In the genomic region with DNA sequence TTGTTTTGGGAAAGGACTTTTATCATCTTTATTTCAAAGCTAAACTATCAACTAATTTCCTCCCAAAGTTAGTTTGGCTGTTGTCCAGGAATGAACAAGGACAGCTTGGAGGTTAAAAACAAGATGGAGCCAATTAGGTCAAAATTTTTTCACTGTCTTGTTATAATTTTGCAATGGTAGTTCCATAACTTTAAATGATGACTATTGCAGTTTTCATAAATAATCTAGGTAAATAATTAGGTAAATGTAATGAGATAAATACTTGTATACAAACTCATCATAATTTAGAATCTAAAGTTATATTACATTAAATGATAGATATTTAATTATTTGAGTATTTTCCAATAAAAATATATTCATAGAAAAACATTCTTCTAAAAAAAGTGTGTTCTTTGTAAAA, we compare ENCODE assay signal across 26 cellular contexts.
DNase-seq lines count a peak whose midpoint lies in the region; ATAC-seq, FAIRE-seq and TF ChIP-seq lines count a peak whose summit lies in the region.
"Had no signal": no experiment of that assay in that cellular context is flagged by ENCODE, and none has a peak within 500 bp of the region (broad histone marks: within the 10 kb centered on the region; RNA-seq: fewer than 3 reads in every experiment).

No MANE protein-coding gene starts in this region.

- in situ Hi-C loops in IMR-90 (cut with MboI; ENCODE audit: low sequenced_read_pairs), result no loop called here

- H2BK120ac ChIP-seq in IMR-90 (ENCODE audit: low read depth, low read length), result no peak overlapping the region

- H3K27me3 ChIP-seq in IMR-90 (ENCODE audit: control insufficient read depth, insufficient read depth, low read length) (no peaks in the 10 kb centered on the region), pancreas (no peaks in the 10 kb centered on the region), hepatocyte (no peaks in the 10 kb centered on the region)
- H3K27me3 ChIP-seq: BE2C, SJSA1 had no signal

- no TSS peak for BruUV-seq in IMR-90 (replicated peaks; lab: Mats Ljungman, UMichigan)

- POLR2A ChIA-PET in IMR-90 (lab: Charles Lee; ENCODE audit: unreplicated experiment), result interaction anchor here (1.0 kb wide), 1 partner anchor 14 kb away, joined by 4 read pairs; no protein-coding TSS in a partner anchor

- H3K9me3 ChIP-seq in IMR-90 (ENCODE audit: control insufficient read depth, insufficient read depth, low read length), result no peaks in the 10 kb centered on the region
- no peaks in the 10 kb centered on the region for H3K9me3 ChIP-seq in pancreas
- no peaks in the 10 kb centered on the region for H3K9me3 ChIP-seq in hepatocyte (ENCODE audit: low read depth)
- H3K9me3 ChIP-seq: BE2C, SJSA1 had no signal

- H2AK9ac ChIP-seq in IMR-90 (replicated peaks; ENCODE audit: low read depth, low read length, poor library complexity), result no peak overlapping the region

- DNase-seq in AG10803 (ENCODE audit: low read depth) (peak; percentile 11), IMR-90 (no peak), fibroblast of mammary gland (ENCODE audit: low read depth) (peak; percentile 6), pancreas (no peak), hepatocyte (ENCODE audit: low spot score) (no peak), superior temporal gyrus (ENCODE audit: extremely low spot score) (no peak), glomerular visceral epithelial cell (ENCODE audit: extremely low spot score) (no peak)
- DNase-seq: BE2C; CD8-positive, alpha-beta memory T cell; DMS153; DND-41; GOT3; HCEC 1CT; NCI-H1092; NCI-H1417 treated with DMSO at 0.1 percent for 48 hours; NCI-H1694 treated with DMSO at 0.1 percent for 48 hours; NCI-H2081; NCI-H2227 treated with DMSO at 0.1 percent for 48 hours; NCI-H526 treated with DMSO at 0.1 percent for 48 hours; PC-9; Right ventricle myocardium superior; RPMI8226; T-cell had no signal

- H4K91ac ChIP-seq in IMR-90 (ENCODE audit: insufficient read depth, low read depth, low read length), result no peak overlapping the region

- no peak overlapping the region for H2BK15ac ChIP-seq in IMR-90 (ENCODE audit: low read depth, low read length)

- no peak overlapping the region for H3K9ac ChIP-seq in IMR-90 (ENCODE audit: low read depth, low read length)
- H3K9ac ChIP-seq: KMS-11 had no signal

- H3K4me3 ChIP-seq in AG10803 (ENCODE audit: low read length), result no peak overlapping the region
- no peak overlapping the region for H3K4me3 ChIP-seq in IMR-90 (ENCODE audit: insufficient read depth, low read depth, low read length)
- no peak overlapping the region for H3K4me3 ChIP-seq in fibroblast of mammary gland (ENCODE audit: control insufficient read depth, low read depth, low read length)
- H3K4me3 ChIP-seq in pancreas, result no peak overlapping the region
- H3K4me3 ChIP-seq in hepatocyte, result no peak overlapping the region
- H3K4me3 ChIP-seq: PC-9, SJSA1 had no signal

- H3K4ac ChIP-seq in IMR-90 (ENCODE audit: low read depth, low read length), result no peak overlapping the region

- no peak overlapping the region for H3K56ac ChIP-seq in IMR-90 (ENCODE audit: extremely low read depth, insufficient read depth, low read length)

- no peaks in the 10 kb centered on the region for H3K9me1 ChIP-seq in IMR-90 (ENCODE audit: insufficient read depth, low read length)

- dilution Hi-C loops in IMR-90 (cut with HindIII; ENCODE audit: low sequenced_read_pairs, unreplicated experiment), result no loop called here

- no peak overlapping the region for H3K18ac ChIP-seq in IMR-90 (ENCODE audit: low read depth, low read length)

- no peak for TF ChIP-seq POLR2A in IMR-90 (IDR thresholded peaks at IDR 0.05; ENCODE audit: low read depth, low read length)

- H2AFZ ChIP-seq in IMR-90 (replicated peaks; ENCODE audit: low read length, poor library complexity) (no peak overlapping the region), hepatocyte (no peak overlapping the region)
- H2AFZ ChIP-seq: PC-9 had no signal

- FAIRE-seq in pancreas (lab: Jason Lieb, UNC), result peak; percentile 5
- FAIRE-seq: GM18507 had no signal

- H3K79me2 ChIP-seq in hepatocyte, result no peaks in the 10 kb centered on the region

- H3K23ac ChIP-seq in IMR-90 (ENCODE audit: low read depth, low read length), result no peak overlapping the region

- H4K20me1 ChIP-seq in IMR-90 (ENCODE audit: insufficient read depth, low read length) (no peaks in the 10 kb centered on the region), hepatocyte (ENCODE audit: insufficient read depth, poor library complexity, severe bottlenecking) (no peaks in the 10 kb centered on the region)

- H2BK20ac ChIP-seq in IMR-90 (ENCODE audit: low read depth, low read length), result no peak overlapping the region

- intact Hi-C loops in IMR-90 (cut with micrococcal nuclease) (no loop called here), pancreas (cut with DNase I) (no loop called here)

- no peak overlapping the region for H3K14ac ChIP-seq in IMR-90 (replicated peaks; ENCODE audit: low read depth, low read length)

- H3K27ac ChIP-seq in IMR-90 (ENCODE audit: insufficient read depth, low read length), result no peak overlapping the region
- no peak overlapping the region for H3K27ac ChIP-seq in pancreas
- H3K27ac ChIP-seq in hepatocyte, result no peak overlapping the region
- H3K27ac ChIP-seq: KMS-11, PC-9, SJSA1 had no signal

- TF ChIP-seq RAD21 in IMR-90 (IDR thresholded peaks at IDR 0.05; ENCODE audit: low read length), result no peak

- no peak for TF ChIP-seq CTCF in AG10803 (conservative IDR thresholded peaks at IDR 0.05; ENCODE audit: low read length)
- no peak for TF ChIP-seq CTCF in IMR-90 (conservative IDR thresholded peaks at IDR 0.05; ENCODE audit: low read depth, low read length)
- TF ChIP-seq CTCF in fibroblast of mammary gland (conservative IDR thresholded peaks at IDR 0.05; ENCODE audit: control insufficient read depth, insufficient read depth, low read depth, low read length), result no peak
- TF ChIP-seq CTCF in pancreas (IDR thresholded peaks at IDR 0.05), result no peak
- no peak for TF ChIP-seq CTCF in hepatocyte (IDR thresholded peaks at IDR 0.05; ENCODE audit: poor library complexity)

- H3K79me1 ChIP-seq in IMR-90 (ENCODE audit: low read depth in 1 of 2, low read length in 2 of 2), result no peaks in the 10 kb centered on the region

- H4K5ac ChIP-seq in IMR-90 (ENCODE audit: low read depth, low read length), result no peak overlapping the region

- H4K8ac ChIP-seq in IMR-90 (ENCODE audit: low read depth in 2 of 2, low read length in 2 of 2), result no peak overlapping the region

- ATAC-seq in IMR-90 (ENCODE audit: low read depth), result no peak
- ATAC-seq in pancreas, result no peak
- ATAC-seq: T-cell had no signal

- H3K4me2 ChIP-seq in IMR-90 (ENCODE audit: low read depth, low read length) (no peak overlapping the region), hepatocyte (no peak overlapping the region)
- H3K4me2 ChIP-seq: KMS-11, PC-9 had no signal

- H3K4me1 ChIP-seq in IMR-90 (ENCODE audit: control insufficient read depth, insufficient read depth, low read length), result no peaks in the 10 kb centered on the region
- H3K4me1 ChIP-seq in pancreas, result no peaks in the 10 kb centered on the region
- H3K4me1 ChIP-seq in hepatocyte (ENCODE audit: insufficient read depth), result no peaks in the 10 kb centered on the region
- H3K4me1 ChIP-seq: BE2C, SJSA1 had no signal

- no peaks in the 10 kb centered on the region for H3K9me2 ChIP-seq in hepatocyte (replicated peaks; ENCODE audit: insufficient read depth)

- H3K36me3 ChIP-seq in IMR-90 (ENCODE audit: control insufficient read depth, insufficient read depth, low read length), result no peaks in the 10 kb centered on the region
- H3K36me3 ChIP-seq in pancreas, result no peaks in the 10 kb centered on the region
- H3K36me3 ChIP-seq in hepatocyte (replicated peaks; ENCODE audit: insufficient read depth, low read depth), result no peaks in the 10 kb centered on the region
- H3K36me3 ChIP-seq: BE2C, SJSA1 had no signal

- CTCF ChIA-PET in IMR-90 (lab: Yijun Ruan, JAX), result no interaction called here

- H2AK5ac ChIP-seq in IMR-90 (ENCODE audit: low read depth, low read length), result no peak overlapping the region

- no peak overlapping the region for H2BK5ac ChIP-seq in IMR-90 (ENCODE audit: low read depth, low read length, poor library complexity, severe bottlenecking)

TF ChIP-seq in IMR-90, 13 proteins besides CTCF, POLR2A, EP300 and RAD21:
- TF ChIP-seq USF2 (IDR thresholded peaks at IDR 0.05; ENCODE audit: low read depth, low read length), result no peak
- TF ChIP-seq MAFK (IDR thresholded peaks at IDR 0.05; ENCODE audit: low read depth, low read length), result peak; percentile 58

Comparison
In these comparisons a context has a peak if more than half of its experiments do, and no peak if none do; other contexts are left out.
1. DNase-seq: peak in AG10803 (single experiment) and fibroblast of mammary gland (single experiment); none in IMR-90 (single experiment), pancreas (0 of 6), hepatocyte (single experiment), superior temporal gyrus (single experiment) and glomerular visceral epithelial cell (single experiment).